8 cellular contexts compared by ENCODE assay signal in genomic region chr6:41895300-41896233, GRCh38.
DNase-seq lines count a peak whose midpoint lies in the region; ATAC-seq and TF ChIP-seq lines count a peak whose summit lies in the region.

USP49 (minus strand) TSS chr6:41895375; CDS start chr6:41806983, 88,392 bp downstream.

- no peaks in the 10 kb centered on the region for H3K9me2 ChIP-seq in OCI-LY1 (ENCODE audit: low read depth, low read length)

- no peaks in the 10 kb centered on the region for H3K9me3 ChIP-seq in OCI-LY1 (ENCODE audit: low read length)
- no peaks in the 10 kb centered on the region for H3K9me3 ChIP-seq in mucosa of rectum (ENCODE audit: control insufficient read depth in 2 of 2, low read length in 2 of 2)

- DNase-seq in DMS114 treated with DMSO at 0.1 percent for 48 hours (lab: John Stamatoyannopoulos, UW; ENCODE audit: unreplicated experiment), result peak; percentile 91
- peak; percentile 73 for DNase-seq in HuH-7.5 (ENCODE audit: low spot score)
- peak; percentile 89 for DNase-seq in activated T-cell treated with anti-CD3 and anti-CD28 coated beads for 1 hour (ENCODE audit: low read depth)
- peak; percentile 92 to 94 for DNase-seq in erythroblast (lab: John Stamatoyannopoulos, UW)
- DNase-seq in stimulated activated CD8-positive, alpha-beta memory T cell treated with anti-CD3 and anti-CD28 coated beads, Interleukin-4, amount 100 ng/mL, for 48 hours, result peak; percentile 96

- H3F3A ChIP-seq in OCI-LY1 (ENCODE audit: insufficient read depth, low read length), result no peaks in the 10 kb centered on the region

- H4K20me1 ChIP-seq in OCI-LY1 (ENCODE audit: insufficient read depth, low read length), result no peaks in the 10 kb centered on the region

- no peak for TF ChIP-seq CTCF in OCI-LY1 (IDR thresholded peaks at IDR 0.05; ENCODE audit: low read length)

- H3K27me3 ChIP-seq in OCI-LY1 (ENCODE audit: insufficient read depth, low read length) (no peaks in the 10 kb centered on the region), mucosa of rectum (ENCODE audit: control insufficient read depth in 2 of 2, insufficient read depth in 2 of 2, low read length in 2 of 2) (no peaks in the 10 kb centered on the region)

- H3K4me3 ChIP-seq in OCI-LY1 (ENCODE audit: low read depth, low read length, poor library complexity, severe bottlenecking), result peak within 1 kb of the TSS; percentile 90
- peak within 1 kb of the TSS; percentile 68 to 81 for H3K4me3 ChIP-seq in mucosa of rectum (ENCODE audit: low read length in 2 of 2)

- H3K4me2 ChIP-seq in OCI-LY1 (ENCODE audit: low read length), result peak within 1 kb of the TSS; percentile 86

- H2AFZ ChIP-seq in OCI-LY1 (ENCODE audit: low read length), result peak within 1 kb of the TSS; percentile 77

- peak; percentile 66 for TF ChIP-seq POLR2A in erythroblast (IDR thresholded peaks at IDR 0.05; ENCODE audit: low read length)

- H3K9ac ChIP-seq in OCI-LY1 (ENCODE audit: low read length) (peak within 1 kb of the TSS; percentile 95), mucosa of rectum (ENCODE audit: low read depth in 1 of 2, low read length in 2 of 2) (peak within 1 kb of the TSS; percentile 66 to 82)

- H3K27ac ChIP-seq in OCI-LY1 (ENCODE audit: low read depth, low read length, poor library complexity, severe bottlenecking) (peak within 1 kb of the TSS; percentile 94), mucosa of rectum (ENCODE audit: low read depth in 2 of 2, low read length in 2 of 2) (peak within 1 kb of the TSS; percentile 75 to 78)

- peak; percentile 69 for ATAC-seq in GM21528 (IDR thresholded peaks at IDR 0.05; ENCODE audit: low FRiP score, unreplicated experiment)

- peaks cover 7% of the 10 kb centered on the region; the same call in 1 of the 2 replicates for H3K36me3 ChIP-seq in OCI-LY1 (ENCODE audit: insufficient read depth, low read length)
- no peaks in the 10 kb centered on the region for H3K36me3 ChIP-seq in mucosa of rectum (ENCODE audit: control insufficient read depth in 2 of 2, insufficient read depth in 2 of 2, low read length in 2 of 2)

- H3K4me1 ChIP-seq in OCI-LY1 (ENCODE audit: insufficient read depth, low read length, severe bottlenecking) (peaks cover 44% of the 10 kb centered on the region), mucosa of rectum (ENCODE audit: control insufficient read depth in 2 of 2, insufficient read depth in 2 of 2, low read length in 2 of 2) (peaks cover 9 to 15% of the 10 kb centered on the region in 2 donors)

- peaks cover 28% of the 10 kb centered on the region for H3K79me2 ChIP-seq in OCI-LY1 (ENCODE audit: insufficient read depth, low read length)

Comparison
In these comparisons a context has a peak if more than half of its experiments do, and no peak if none do; other contexts are left out.
1. Peak in every context shown above with its lines: DNase-seq, ATAC-seq, H3K4me3 ChIP-seq and H3K27ac ChIP-seq.